Comparison of ENCODE assay signal across 22 cellular contexts in genomic region chr18:76386886-76387285, GRCh38.
DNase-seq lines count a peak whose midpoint lies in the region; ATAC-seq and TF ChIP-seq lines count a peak whose summit lies in the region.
"Had no signal": no experiment of that assay in that cellular context is flagged by ENCODE, and none has a peak within 500 bp of the region (broad histone marks: within the 10 kb centered on the region; RNA-seq: fewer than 3 reads in every experiment).

No MANE protein-coding gene starts in this region.

- no peak for TF ChIP-seq POLR2A in gastroesophageal sphincter (IDR thresholded peaks at IDR 0.05)

- peaks cover 81 to 97% (median 91%) of the 10 kb centered on the region in 11 experiments for H4K20me1 ChIP-seq in BLaER1 treated with 17β-estradiol and CSF1 and Interleukin-3, amounts not matched to agents 10 nM and 100 nM

- peak overlapping the region in 1 of 10 experiments; percentile 54; a peak in 2 of 20 replicates for H3K4me3 ChIP-seq in BLaER1 treated with 17β-estradiol and CSF1 and Interleukin-3, amounts not matched to agents 10 nM and 100 nM
- H3K4me3 ChIP-seq in CD8-positive, alpha-beta memory T cell (ENCODE audit: low read length), result peak overlapping the region; percentile 32
- H3K4me3 ChIP-seq in gastroesophageal sphincter, result no peak overlapping the region
- H3K4me3 ChIP-seq: dorsolateral prefrontal cortex, heart right ventricle, thyroid gland had no signal

- no peak for TF ChIP-seq EP300 in gastroesophageal sphincter (IDR thresholded peaks at IDR 0.05)

- peak overlapping the region in 3 of 8 donors; percentile 1 to 32 (median 31) for H3K27ac Mint-ChIP-seq in CD8-positive, alpha-beta memory T cell
- H3K27ac Mint-ChIP-seq in effector memory CD8-positive, alpha-beta T cell, result peak overlapping the region in 1 of 2 donors; percentile 5
- H3K27ac Mint-ChIP-seq in neural crest cell (ENCODE audit: unreplicated experiment), result no peak overlapping the region

- H3K9me3 ChIP-seq in BLaER1 treated with 17β-estradiol and CSF1 and Interleukin-3, amounts not matched to agents 10 nM and 100 nM (replicated peaks in 1 of 11), result peaks cover 7 to 31% (median 14%) of the 10 kb centered on the region in 11 experiments; a peak in 19 of 22 replicates
- no peaks in the 10 kb centered on the region for H3K9me3 ChIP-seq in CD8-positive, alpha-beta memory T cell (ENCODE audit: low read length)
- H3K9me3 ChIP-seq in gastroesophageal sphincter, result no peaks in the 10 kb centered on the region
- H3K9me3 ChIP-seq: thyroid gland had no signal

- H3K9ac ChIP-seq in BLaER1 treated with 17β-estradiol and CSF1 and Interleukin-3, amounts not matched to agents 10 nM and 100 nM, result no peak overlapping the region
- H3K9ac ChIP-seq: KMS-11 had no signal

- H3K36me3 Mint-ChIP-seq in CD8-positive, alpha-beta memory T cell, result peaks cover 0 to 1% (median 0%) of the 10 kb centered on the region in 3 donors
- peaks cover 4% of the 10 kb centered on the region for H3K36me3 Mint-ChIP-seq in effector memory CD8-positive, alpha-beta T cell (ENCODE audit: insufficient read depth)
- H3K36me3 Mint-ChIP-seq in neural crest cell (ENCODE audit: low read depth), result peaks cover 29% of the 10 kb centered on the region

- peaks cover 45 to 65% (median 58%) of the 10 kb centered on the region in 10 experiments for H3K4me1 ChIP-seq in BLaER1 treated with 17β-estradiol and CSF1 and Interleukin-3, amounts not matched to agents 10 nM and 100 nM
- peaks cover 26% of the 10 kb centered on the region for H3K4me1 ChIP-seq in CD8-positive, alpha-beta memory T cell (ENCODE audit: insufficient read depth, low read length)
- peaks cover 0 to 48% (median 20%) of the 10 kb centered on the region in 3 donors for H3K4me1 ChIP-seq in gastroesophageal sphincter

- CTCF ChIA-PET in CD8-positive, alpha-beta memory T cell (lab: Charles Lee), result interaction anchor here (3.4 kb wide), 1 partner anchor 12 kb away, joined by 15 read pairs; no protein-coding TSS in a partner anchor

- peak overlapping the region in 4 of 7 donors; percentile 21 to 65 (median 60) for H3K4me3 Mint-ChIP-seq in CD8-positive, alpha-beta memory T cell
- H3K4me3 Mint-ChIP-seq in effector memory CD8-positive, alpha-beta T cell, result peak overlapping the region; percentile 37 to 76
- peak overlapping the region; percentile 2 for H3K4me3 Mint-ChIP-seq in neural crest cell

- no peak for DNase-seq in CD8-positive, alpha-beta memory T cell
- DNase-seq in effector memory CD8-positive, alpha-beta T cell, result no peak
- no peak for DNase-seq in neural crest cell (ENCODE audit: low read depth, low spot score)
- no peak for DNase-seq in central memory CD4-positive, alpha-beta T cell
- DNase-seq: activated CD4-positive, alpha-beta T cell treated with anti-CD3 and anti-CD28 coated beads for 1 hour; activated naive CD4-positive, alpha-beta T cell treated with anti-CD3 and anti-CD28 coated beads, Interleukin-2, amount 50 U/mL, for 16 hours; GOT3; heart right ventricle; mammary epithelial cell; NCI-H146; NCI-H2171; NCI-H524; SHP77; stimulated activated CD4-positive, alpha-beta T cell treated with anti-CD3 and anti-CD28 coated beads, Interleukin-12 subunit alpha, Interleukin-12 subunit beta, amount 100 ng/mL, for 4 hours; stimulated activated CD4-positive, alpha-beta T cell treated with anti-CD3 and anti-CD28 coated beads, Interleukin-4, amount 100 ng/mL, for 24 hours; SW 1271; thyroid gland had no signal

- H3K4me2 ChIP-seq in BLaER1 treated with 17β-estradiol and CSF1 and Interleukin-3, amounts not matched to agents 10 nM and 100 nM, result peak overlapping the region; percentile 65 to 95 (median 81)
- H3K4me2 ChIP-seq: KMS-11 had no signal

- peaks cover 15 to 27% (median 22%) of the 10 kb centered on the region in 3 donors for H3K4me1 Mint-ChIP-seq in CD8-positive, alpha-beta memory T cell
- H3K4me1 Mint-ChIP-seq in effector memory CD8-positive, alpha-beta T cell (ENCODE audit: low read depth in 2 of 2), result peaks cover 14 to 44% of the 10 kb centered on the region in 2 donors
- H3K4me1 Mint-ChIP-seq in neural crest cell, result peaks cover 32% of the 10 kb centered on the region

- peaks cover 7 to 15% of the 10 kb centered on the region in 2 donors for H3K27me3 Mint-ChIP-seq in CD8-positive, alpha-beta memory T cell
- peaks cover 7 to 8% of the 10 kb centered on the region in 2 donors for H3K27me3 Mint-ChIP-seq in effector memory CD8-positive, alpha-beta T cell
- H3K27me3 Mint-ChIP-seq in neural crest cell (ENCODE audit: low read depth), result no peaks in the 10 kb centered on the region

- 0 out of 22 replicates have a peak overlapping the region, but pooled peaks of 1 of the 11 experiments have one; percentile 17 for H3K27ac ChIP-seq in BLaER1 treated with 17β-estradiol and CSF1 and Interleukin-3, amounts not matched to agents 10 nM and 100 nM
- H3K27ac ChIP-seq in CD8-positive, alpha-beta memory T cell (ENCODE audit: low read depth, low read length), result no peak overlapping the region
- no peak overlapping the region for H3K27ac ChIP-seq in gastroesophageal sphincter
- H3K27ac ChIP-seq: dorsolateral prefrontal cortex, heart right ventricle, KMS-11, thyroid gland had no signal

- H3K36me3 ChIP-seq in BLaER1 treated with 17β-estradiol and CSF1 and Interleukin-3, amounts not matched to agents 10 nM and 100 nM, result peaks cover 11 to 60% (median 33%) of the 10 kb centered on the region in 11 experiments; a peak in 20 of 22 replicates
- H3K36me3 ChIP-seq in CD8-positive, alpha-beta memory T cell (ENCODE audit: insufficient read depth, low read length), result no peaks in the 10 kb centered on the region
- H3K36me3 ChIP-seq in gastroesophageal sphincter, result no peaks in the 10 kb centered on the region
- H3K36me3 ChIP-seq: thyroid gland had no signal

- TF ChIP-seq CTCF in neural crest cell (conservative IDR thresholded peaks at IDR 0.05) (no peak), gastroesophageal sphincter (IDR thresholded peaks at IDR 0.05) (no peak)

- ATAC-seq in effector memory CD8-positive, alpha-beta T cell (replicated peaks), result no peak
- ATAC-seq in GM21737 (IDR thresholded peaks at IDR 0.05; ENCODE audit: unreplicated experiment), result no peak
- ATAC-seq in gastroesophageal sphincter, result no peak
- ATAC-seq: heart right ventricle had no signal

- no peaks in the 10 kb centered on the region for H3K9me3 Mint-ChIP-seq in CD8-positive, alpha-beta memory T cell
- no peaks in the 10 kb centered on the region for H3K9me3 Mint-ChIP-seq in effector memory CD8-positive, alpha-beta T cell
- H3K9me3 Mint-ChIP-seq in neural crest cell, result no peaks in the 10 kb centered on the region

- no peaks in the 10 kb centered on the region for H3K27me3 ChIP-seq in BLaER1 treated with 17β-estradiol and CSF1 and Interleukin-3, amounts not matched to agents 10 nM and 100 nM
- no peaks in the 10 kb centered on the region for H3K27me3 ChIP-seq in CD8-positive, alpha-beta memory T cell (ENCODE audit: insufficient read depth, low read length, poor library complexity, severe bottlenecking)
- H3K27me3 ChIP-seq in gastroesophageal sphincter, result no peaks in the 10 kb centered on the region
- H3K27me3 ChIP-seq: dorsolateral prefrontal cortex, heart right ventricle, thyroid gland had no signal

- POLR2A ChIA-PET in CD8-positive, alpha-beta memory T cell (lab: Charles Lee), result no interaction called here

- 73 to 100% methylated on average over 1 to 3 of the region's 13 CpGs for WGBS in gastroesophageal sphincter (ENCODE audit: low coverage in 1 of 2), 2 donors

Comparison
In these comparisons a context has a peak if more than half of its experiments do, and no peak if none do; other contexts are left out.
1. H3K4me3 Mint-ChIP-seq: peak in every context shown above with its lines; median percentile 60 in CD8-positive, alpha-beta memory T cell; 56 in effector memory CD8-positive, alpha-beta T cell; 2 in neural crest cell.